ENCODE assay signal across 13 cellular contexts in the genomic region with DNA sequence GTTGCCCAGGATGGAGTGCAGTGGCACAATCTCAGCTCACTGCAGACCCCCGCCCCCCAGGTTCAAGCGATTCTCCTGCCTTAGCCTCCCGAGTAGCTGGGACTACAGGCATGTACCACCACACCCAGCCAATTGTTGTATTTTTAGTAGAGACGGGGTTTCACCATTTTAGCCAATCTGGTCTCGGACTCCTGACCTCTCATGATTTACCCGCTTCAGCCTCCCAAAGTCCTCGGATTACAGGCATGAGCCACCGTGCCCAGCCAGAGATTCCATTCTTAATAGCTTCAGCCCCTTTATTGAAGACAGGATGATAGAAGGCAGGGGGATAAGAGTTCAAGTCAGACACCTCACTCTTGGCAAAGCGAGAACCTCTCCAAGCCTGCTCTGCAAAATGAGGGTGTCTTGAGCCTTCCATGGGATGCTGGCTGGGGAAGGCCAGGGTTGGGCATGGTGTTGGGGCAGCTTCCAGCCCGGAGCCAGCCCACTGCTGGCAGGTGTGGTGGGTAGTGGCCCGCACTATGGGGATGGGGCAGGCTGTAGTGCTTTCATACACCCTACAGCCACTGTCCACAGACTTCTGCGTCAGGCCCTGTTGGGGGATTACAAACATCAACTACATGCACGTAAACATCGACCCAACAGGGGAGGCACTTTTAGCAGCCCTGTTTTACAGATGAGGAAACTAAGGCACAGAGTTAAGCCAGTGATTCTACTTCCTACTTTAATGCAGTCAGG. TPM values are rescaled to one million over a fixed set of nuclear protein-coding genes. Genes with fewer than 3 reads are reported as not detected.
DNase-seq lines count a peak whose midpoint lies in the region; ATAC-seq and TF ChIP-seq lines count a peak whose summit lies in the region.
"Had no signal": no experiment of that assay in that cellular context is flagged by ENCODE, and none has a peak within 500 bp of the region (broad histone marks: within the 10 kb centered on the region; RNA-seq: fewer than 3 reads in every experiment).

No MANE protein-coding gene starts in this region.

- H3K4me3 ChIP-seq in BLaER1 (peak overlapping the region; percentile 83), HUES48 (ENCODE audit: low read depth, low read length) (peak overlapping the region; percentile 98), coronary artery (peak overlapping the region; percentile 51), neural cell (ENCODE audit: low read length) (peak overlapping the region; percentile 80)

- TF ChIP-seq CTCF in coronary artery (IDR thresholded peaks at IDR 0.05) (no peak), neural cell (IDR thresholded peaks at IDR 0.05; ENCODE audit: poor library complexity, severe bottlenecking) (no peak)

- H3K27me3 ChIP-seq in BLaER1, result no peaks in the 10 kb centered on the region
- no peaks in the 10 kb centered on the region for H3K27me3 ChIP-seq in HUES48 (ENCODE audit: control insufficient read depth, insufficient read depth, low read length)
- no peaks in the 10 kb centered on the region for H3K27me3 ChIP-seq in neural cell (ENCODE audit: insufficient read depth, low read depth, low read length)
- H3K27me3 ChIP-seq: Peyer's patch, testis had no signal

- H3K4me1 ChIP-seq in BLaER1 (peaks cover 73% of the 10 kb centered on the region), HUES48 (ENCODE audit: control insufficient read depth, insufficient read depth, low read length) (peaks cover 53% of the 10 kb centered on the region)

- H3K36me3 ChIP-seq in BLaER1 (peaks cover 44% of the 10 kb centered on the region), HUES48 (ENCODE audit: control insufficient read depth, insufficient read depth, low read length) (peaks cover 11% of the 10 kb centered on the region), neural cell (ENCODE audit: insufficient read depth, low read length) (no peaks in the 10 kb centered on the region)
- H3K36me3 ChIP-seq: Peyer's patch had no signal

- TF ChIP-seq EP300 in neural cell (conservative IDR thresholded peaks at IDR 0.05; ENCODE audit: poor library complexity, severe bottlenecking), result no peak

- H3K79me2 ChIP-seq in neural cell (replicated peaks; ENCODE audit: insufficient read depth, low read length), result peaks cover 73% of the 10 kb centered on the region

- H3K9me3 ChIP-seq in BLaER1, result no peaks in the 10 kb centered on the region
- H3K9me3 ChIP-seq in HUES48 (ENCODE audit: control insufficient read depth, insufficient read depth, low read length), result no peaks in the 10 kb centered on the region
- no peaks in the 10 kb centered on the region for H3K9me3 ChIP-seq in neural cell (ENCODE audit: low read length)
- H3K9me3 ChIP-seq: Peyer's patch, testis had no signal

- H4K20me1 ChIP-seq in BLaER1 (peaks cover 70% of the 10 kb centered on the region), neural cell (ENCODE audit: insufficient read depth) (peaks cover 3% of the 10 kb centered on the region)

- no peak overlapping the region for H2AFZ ChIP-seq in neural cell (ENCODE audit: low read depth, low read length)

- DNase-seq in coronary artery (ENCODE audit: low spot score), result no peak
- no peak for DNase-seq in NCI-H187 treated with DMSO at 0.1 percent for 48 hours (lab: John Stamatoyannopoulos, UW)
- no peak for DNase-seq in islet precursor cell
- DNase-seq: activated CD4-positive, alpha-beta T cell treated with anti-CD3 and anti-CD28 coated beads for 1 hour; NCI-H1436 treated with DMSO at 0.1 percent for 48 hours; Peyer's patch; stimulated activated CD4-positive, alpha-beta T cell treated with anti-CD3 and anti-CD28 coated beads, Interleukin-2, amount 100 ng/mL, for 24 hours; testis had no signal

- H3K9ac ChIP-seq in BLaER1, result peak overlapping the region; percentile 97
- no peak overlapping the region for H3K9ac ChIP-seq in HUES48 (ENCODE audit: low read depth, low read length)
- H3K9ac ChIP-seq in neural cell (ENCODE audit: low read length), result no peak overlapping the region

- ATAC-seq in HG03432 (IDR thresholded peaks at IDR 0.05; ENCODE audit: unreplicated experiment), result no peak
- ATAC-seq in GM21723 (IDR thresholded peaks at IDR 0.05; ENCODE audit: unreplicated experiment), result no peak

- TF ChIP-seq RAD21 in neural cell (conservative IDR thresholded peaks at IDR 0.05), result no peak

- H3K4me2 ChIP-seq in BLaER1 (peak overlapping the region; percentile 96), neural cell (ENCODE audit: low read length) (no peak overlapping the region)

- H3K9me2 ChIP-seq in neural cell (ENCODE audit: insufficient read depth, low read length), result no peaks in the 10 kb centered on the region

- no peaks in the 10 kb centered on the region for H3F3A ChIP-seq in neural cell (ENCODE audit: insufficient read depth, low read length, poor library complexity, severe bottlenecking)

- H3K27ac ChIP-seq in BLaER1 (peak overlapping the region; percentile 99), HUES48 (ENCODE audit: low read depth, low read length) (peak overlapping the region; percentile 90), coronary artery (peak overlapping the region; percentile 27 to 75), neural cell (ENCODE audit: low read length) (no peak overlapping the region)

TF ChIP-seq in neural cell, 6 proteins besides CTCF, POLR2A, EP300 and RAD21:
- TF ChIP-seq TAF1 (IDR thresholded peaks at IDR 0.05; ENCODE audit: low read depth) (no peak), POLR2AphosphoS5 (IDR thresholded peaks at IDR 0.05) (no peak), SMC3 (conservative IDR thresholded peaks at IDR 0.05; ENCODE audit: poor library complexity) (no peak), MXI1 (conservative IDR thresholded peaks at IDR 0.05; ENCODE audit: poor library complexity, severe bottlenecking) (no peak), EZH2 (IDR thresholded peaks at IDR 0.05; ENCODE audit: borderline replicate concordance, insufficient read depth, low read length, poor library complexity, severe bottlenecking) (no peak)

RNA-seq across cellular contexts. Expression of a gene that starts 3.5 kb away (rescaled TPM):
- 102 and 124 TPM in 2 replicates for polyA plus RNA-seq in neural cell
- polyA minus RNA-seq in neural cell, result 106 and 108 TPM in 2 replicates

RNA-seq across cellular contexts. Expression of a gene that starts 16.8 kb away (rescaled TPM):
- polyA plus RNA-seq in neural cell, result not detected in 2 replicates
- not detected in 2 replicates for polyA minus RNA-seq in neural cell
